ENCODE assay signal across 20 cellular contexts in the genomic region with DNA sequence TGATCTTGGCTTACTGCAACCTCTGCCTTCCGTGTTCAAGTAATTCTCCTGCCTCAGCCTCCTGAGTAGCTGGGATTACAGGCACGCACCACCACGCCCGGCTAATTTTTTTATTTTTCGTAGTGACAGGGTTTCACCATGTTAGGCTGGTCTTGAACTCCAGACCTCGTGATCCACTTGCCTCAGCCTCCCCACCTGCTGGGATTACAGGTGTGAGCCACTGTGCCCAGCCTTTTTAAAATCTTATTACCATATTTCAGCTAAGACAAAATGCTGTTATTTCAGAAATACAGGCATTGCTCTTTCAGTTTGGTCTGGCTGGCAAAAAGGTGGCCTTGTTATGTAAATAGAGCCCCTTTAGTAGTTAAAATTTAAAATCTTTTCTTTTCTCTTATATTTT. TPM values are rescaled to one million over a fixed set of nuclear protein-coding genes. Genes with fewer than 3 reads are reported as not detected.
DNase-seq lines count a peak whose midpoint lies in the region; FAIRE-seq and TF ChIP-seq lines count a peak whose summit lies in the region.
"Had no signal": no experiment of that assay in that cellular context is flagged by ENCODE, and none has a peak within 500 bp of the region (broad histone marks: within the 10 kb centered on the region; RNA-seq: fewer than 3 reads in every experiment).

No MANE protein-coding gene starts in this region.

- H4K20me1 ChIP-seq in DOHH2 (ENCODE audit: control insufficient read depth, insufficient read depth, low read depth, low read length): no peaks in the 10 kb centered on the region
- H4K20me1 ChIP-seq in H1 (replicated peaks in 1 of 2; ENCODE audit: control insufficient read depth in 1 of 2, insufficient read depth in 2 of 2, low read length in 2 of 2): no peaks in the 10 kb centered on the region

- peaks cover 37% of the 10 kb centered on the region for H3F3A ChIP-seq in DOHH2 (ENCODE audit: control insufficient read depth, insufficient read depth)

- H3K4me1 Mint-ChIP-seq in IgD-negative memory B cell: peaks cover 41 to 55% (median 49%) of the 10 kb centered on the region in 3 donors

- FAIRE-seq in H1 (lab: Jason Lieb, UNC): no peak
- FAIRE-seq: A549, HTR-8/SVneo, RCC 7860 had no signal

- H3K4me3 ChIP-seq in DOHH2 (ENCODE audit: low read length) (peak overlapping the region; percentile 35), H1 (ENCODE audit: extremely low read depth in 1 of 4, insufficient read depth in 2 of 4, low read depth in 3 of 4, low read length in 4 of 4) (peak overlapping the region in 1 of 4 experiments; percentile 41; a peak in 1 of 8 replicates), spleen (no peak overlapping the region)
- H3K4me3 ChIP-seq: A549, SK-N-MC had no signal

- no peak overlapping the region for H2BK20ac ChIP-seq in H1 (ENCODE audit: low read length)

- no peak overlapping the region for H3K9ac ChIP-seq in H1 (replicated peaks in 1 of 4; ENCODE audit: extremely low read depth in 1 of 4, low read depth in 3 of 4, low read length in 3 of 4)

- no peak overlapping the region for H4K91ac ChIP-seq in H1 (replicated peaks; ENCODE audit: insufficient read length, low read length)

- H3K4ac ChIP-seq in H1 (replicated peaks; ENCODE audit: insufficient read length, low read depth, low read length): no peak overlapping the region

- peak overlapping the region; percentile 73 for H2BK5ac ChIP-seq in H1 (ENCODE audit: low read depth, low read length)

- CTCF ChIA-PET in H1 (lab: Charles Lee; ENCODE audit: partially characterized antibody): interaction anchor here (0.6 to 1.3 kb wide), 4 partner anchors 11 to 66 kb away, joined by 3 to 6 read pairs (median 4); no protein-coding TSS in a partner anchor

- H2BK12ac ChIP-seq in H1 (ENCODE audit: low read depth, low read length): no peak overlapping the region; the same call in 1 of the 2 replicates

- TF ChIP-seq EP300 in H1 (IDR thresholded peaks at IDR 0.05; ENCODE audit: borderline replicate concordance in 1 of 2, low read depth in 2 of 2, low read length in 2 of 2): 0 out of 3 replicates have a peak, but pooled peaks of 1 of the 2 experiments have one; percentile 3

- TF ChIP-seq RAD21 in H1 (IDR thresholded peaks at IDR 0.05 in 1 of 2, conservative IDR thresholded peaks at IDR 0.05 in 1 of 2; ENCODE audit: low read depth in 2 of 2, low read length in 2 of 2): no peak

- peak overlapping the region; percentile 55 for H3K4me2 ChIP-seq in DOHH2 (ENCODE audit: low read length)
- H3K4me2 ChIP-seq in H1 (ENCODE audit: insufficient read depth in 1 of 2, low read depth in 2 of 2, low read length in 2 of 2): peak overlapping the region; percentile 26 to 52; a peak in 2 of 4 replicates
- H3K4me2 ChIP-seq: A549 had no signal

- H2AK5ac ChIP-seq in H1 (ENCODE audit: low read depth, low read length): no peak overlapping the region

- H3K79me1 ChIP-seq in H1 (ENCODE audit: low read depth, low read length): no peaks in the 10 kb centered on the region

- TF ChIP-seq CTCF in DOHH2 (IDR thresholded peaks at IDR 0.05; ENCODE audit: low read depth, low read length, poor library complexity, severe bottlenecking): no peak
- TF ChIP-seq CTCF in H1 (IDR thresholded peaks at IDR 0.05; ENCODE audit: control extremely low read depth in 1 of 3, insufficient read depth in 1 of 3, low read depth in 1 of 3, low read length in 3 of 3): no peak
- no peak for TF ChIP-seq CTCF in spleen (IDR thresholded peaks at IDR 0.05 in 8 of 11, conservative IDR thresholded peaks at IDR 0.05 in 3 of 11)

- no peak overlapping the region for H3K14ac ChIP-seq in H1 (ENCODE audit: insufficient read length)

- H3K4me1 ChIP-seq in DOHH2 (ENCODE audit: control insufficient read depth, low read length): peaks cover 71% of the 10 kb centered on the region
- H3K4me1 ChIP-seq in H1 (replicated peaks in 1 of 4; ENCODE audit: control insufficient read depth in 3 of 4, insufficient read depth in 4 of 4, low read length in 3 of 4): peaks cover 4 to 9% (median 6%) of the 10 kb centered on the region in 4 experiments
- H3K4me1 ChIP-seq in spleen: peaks cover 0 to 68% (median 23%) of the 10 kb centered on the region in 6 donors
- H3K4me1 ChIP-seq: A549, Caco-2 had no signal

- TF ChIP-seq POLR2A in H1 (IDR thresholded peaks at IDR 0.05; ENCODE audit: control extremely low read depth in 1 of 2, low read depth in 2 of 2, low read length in 2 of 2): no peak
- no peak for TF ChIP-seq POLR2A in spleen (IDR thresholded peaks at IDR 0.05)
- no peak for TF ChIP-seq POLR2A in erythroblast (IDR thresholded peaks at IDR 0.05; ENCODE audit: low read length)

- POLR2A ChIA-PET in H1 (lab: Charles Lee; ENCODE audit: partially characterized antibody): interaction anchor here (1.2 to 3.5 kb wide), 6 partner anchors 10 to 65 kb away, joined by 3 to 21 read pairs (median 6); partner anchors contain the start of gene KDM4C

- WGBS in H1 (ENCODE audit: extremely low coverage in 1 of 2, insufficient coverage in 1 of 2, insufficient read length in 1 of 2, insufficient replicate concordance in 2 of 2, low coverage in 1 of 2, low lambda C conversion rate in 2 of 2, missing lambda C conversion rate in 1 of 2), 2 experiments: 12% methylated on average over 6 of the region's 6 CpGs; no CpG with 5 or more reads in 1 of the 2 experiments
- WGBS in spleen, 5 donors: 75 to 90% (median 82%) methylated on average over 6 of the region's 6 CpGs

- peaks cover 0 to 3% (median 0%) of the 10 kb centered on the region in 3 donors for H3K9me3 Mint-ChIP-seq in IgD-negative memory B cell

- no peak overlapping the region for H4K5ac ChIP-seq in H1 (ENCODE audit: insufficient read length, low read depth, low read length)

- H3K27ac Mint-ChIP-seq in IgD-negative memory B cell: peak overlapping the region; percentile 85 to 96 (median 96)

- H3K56ac ChIP-seq in H1 (replicated peaks; ENCODE audit: insufficient read length, low read depth, low read length): no peak overlapping the region

- peaks cover 7% of the 10 kb centered on the region for H3K79me2 ChIP-seq in DOHH2 (ENCODE audit: control insufficient read depth, low read length)
- H3K79me2 ChIP-seq in H1 (ENCODE audit: control insufficient read depth in 1 of 2, insufficient read depth in 2 of 2, low read length in 2 of 2): no peaks in the 10 kb centered on the region

- DNase-seq in H1 (ENCODE audit: low read depth in 1 of 2, low spot score in 2 of 2) (no peak), spleen (no peak), activated gamma-delta T cell treated with Interleukin-2 at 50 U/mL for 16 hours (no peak), erythroblast (lab: John Stamatoyannopoulos, UW) (no peak)
- DNase-seq in stimulated activated CD4-positive, alpha-beta T cell treated with anti-CD3 and anti-CD28 coated beads, Interleukin-12 subunit alpha, Interleukin-12 subunit beta, amount 100 ng/mL, for 4 hours: no peak
- no peak for DNase-seq in activated CD4-positive, alpha-beta T cell treated with anti-CD3 and anti-CD28 coated beads, Interleukin-2, amount 50 U/mL, for 4 hours
- DNase-seq: Caco-2, HCEC 1CT, KBM-7, NCI-H1436 treated with DMSO at 0.1 percent for 48 hours, NCI-H2081, NCI-H510A treated with DMSO at 0.1 percent for 48 hours, Right ventricle myocardium superior had no signal

- no peak overlapping the region for H2BK120ac ChIP-seq in H1 (replicated peaks; ENCODE audit: low read depth, low read length)

- no peak overlapping the region for H4K8ac ChIP-seq in H1 (ENCODE audit: extremely low read depth, insufficient read depth, low read length)

- H3K27me3 Mint-ChIP-seq in IgD-negative memory B cell: peaks cover 2% of the 10 kb centered on the region

- peak overlapping the region; percentile 61 for H3K27ac ChIP-seq in DOHH2 (ENCODE audit: low read depth, low read length)
- H3K27ac ChIP-seq in H1 (ENCODE audit: low read depth, low read length): no peak overlapping the region; the same call in 1 of the 2 replicates
- H3K27ac ChIP-seq in spleen: peak overlapping the region in 7 of 8 donors; percentile 47 to 80 (median 70)
- H3K27ac ChIP-seq: A549, HL-60, SK-N-MC had no signal

- H3K23me2 ChIP-seq in H1 (ENCODE audit: low read depth, low read length): no peaks in the 10 kb centered on the region

- intact Hi-C loops in spleen (cut with DNase I; ENCODE audit: low total_unique reads): no loop called here

- no peak overlapping the region; the same call in 1 of the 2 replicates for H3K18ac ChIP-seq in H1 (ENCODE audit: extremely low read depth, low read length)

- H2BK15ac ChIP-seq in H1 (ENCODE audit: low read length): no peak overlapping the region

- H3K23ac ChIP-seq in H1 (ENCODE audit: insufficient read length): no peak overlapping the region

- H3K9me2 ChIP-seq in DOHH2 (replicated peaks; ENCODE audit: control insufficient read depth, low read length): no peaks in the 10 kb centered on the region

- H3K36me3 ChIP-seq in DOHH2 (ENCODE audit: control insufficient read depth, low read length) (no peaks in the 10 kb centered on the region; the same call in 1 of the 2 replicates), H1 (ENCODE audit: control insufficient read depth in 2 of 4, insufficient read depth in 4 of 4, low read length in 3 of 4) (no peaks in the 10 kb centered on the region), spleen (peaks cover 0 to 7% (median 0%) of the 10 kb centered on the region in 6 donors)

- H3K27me3 ChIP-seq in DOHH2 (ENCODE audit: control insufficient read depth, low read length) (no peaks in the 10 kb centered on the region), H1 (replicated peaks in 1 of 4; ENCODE audit: control insufficient read depth in 3 of 4, extremely low read depth in 1 of 4, insufficient read depth in 3 of 4, low read length in 3 of 4) (no peaks in the 10 kb centered on the region), spleen (replicated peaks in 1 of 7) (no peaks in the 10 kb centered on the region)

- peak overlapping the region; percentile 76 to 95 (median 84) for H3K4me3 Mint-ChIP-seq in IgD-negative memory B cell

- no peak overlapping the region for H2AFZ ChIP-seq in H1 (ENCODE audit: low read length)

- peaks cover 2% of the 10 kb centered on the region for H3K36me3 Mint-ChIP-seq in IgD-negative memory B cell

- H3K9me3 ChIP-seq in DOHH2 (ENCODE audit: control insufficient read depth, insufficient read depth, low read length): no peaks in the 10 kb centered on the region
- H3K9me3 ChIP-seq in H1 (ENCODE audit: insufficient read depth in 2 of 2, low read depth in 1 of 2, low read length in 1 of 2): no peaks in the 10 kb centered on the region
- H3K9me3 ChIP-seq in spleen: no peaks in the 10 kb centered on the region
- H3K9me3 ChIP-seq: A549, Caco-2 had no signal

RNA-seq across cellular contexts. Expression of gene GLDC, which starts 46.9 kb away (rescaled TPM):
- polyA plus RNA-seq in IgD-negative memory B cell: 1.0 TPM
- total RNA-seq in H1 (2021; fragmentation: NEBNext Ultra II Directional; extraction: Animal tissue kit (Norgen Biotek cat#: 25700)): 89.9 and 101 TPM in 2 replicates
- 44.9 and 48.8 TPM in 2 replicates for polyA plus RNA-seq in H1 (2011; rRNA removed)
- polyA plus RNA-seq in H1 (2011; cell fraction: cytosol; rRNA removed): 57.9 TPM
- polyA plus RNA-seq in H1 (2011; cell fraction: nucleus; rRNA removed): 196 TPM
- 72.3 to 99.1 TPM (median 81.2 TPM) in 4 replicates for polyA plus RNA-seq in H1 (2012, experiment 1 of 2)
- polyA plus RNA-seq in H1 (2012, experiment 2 of 2): 26.6 TPM
- polyA plus RNA-seq in H1 (2013, experiment 1 of 2): 140 TPM
- 134 TPM for polyA plus RNA-seq in H1 (2013, experiment 2 of 2)
- polyA minus RNA-seq in H1 (2011; rRNA and poly(A)+ RNA removed): 132 and 150 TPM in 2 replicates
- 40.8 TPM for polyA minus RNA-seq in H1 (2011; cell fraction: cytosol; rRNA and poly(A)+ RNA removed)
- 84.3 TPM for polyA minus RNA-seq in H1 (2011; cell fraction: nucleus; rRNA and poly(A)+ RNA removed)
- total RNA-seq in spleen: 1 to 10 TPM in 4 of 7 donors, under 1 TPM in 3; 0.60 to 8.7 (median 1.3) TPM
- under 1 TPM; 0.17 to 0.39 (median 0.19) TPM for polyA plus RNA-seq in spleen
- total RNA-seq: Right ventricle myocardium superior had no signal

Comparison
In these comparisons a context has a peak if more than half of its experiments do, and no peak if none do; other contexts are left out.
1. RNA of gene GLDC, which starts 46.9 kb away (polyA plus RNA-seq): 26.6 to 196 TPM in H1; 1.0 TPM in IgD-negative memory B cell (single experiment) and 0.17 to 0.39 TPM in spleen; every median in the first group is over 10 times any median in the second.